Comparison of ENCODE assay signal across 8 cellular contexts in the genomic region with DNA sequence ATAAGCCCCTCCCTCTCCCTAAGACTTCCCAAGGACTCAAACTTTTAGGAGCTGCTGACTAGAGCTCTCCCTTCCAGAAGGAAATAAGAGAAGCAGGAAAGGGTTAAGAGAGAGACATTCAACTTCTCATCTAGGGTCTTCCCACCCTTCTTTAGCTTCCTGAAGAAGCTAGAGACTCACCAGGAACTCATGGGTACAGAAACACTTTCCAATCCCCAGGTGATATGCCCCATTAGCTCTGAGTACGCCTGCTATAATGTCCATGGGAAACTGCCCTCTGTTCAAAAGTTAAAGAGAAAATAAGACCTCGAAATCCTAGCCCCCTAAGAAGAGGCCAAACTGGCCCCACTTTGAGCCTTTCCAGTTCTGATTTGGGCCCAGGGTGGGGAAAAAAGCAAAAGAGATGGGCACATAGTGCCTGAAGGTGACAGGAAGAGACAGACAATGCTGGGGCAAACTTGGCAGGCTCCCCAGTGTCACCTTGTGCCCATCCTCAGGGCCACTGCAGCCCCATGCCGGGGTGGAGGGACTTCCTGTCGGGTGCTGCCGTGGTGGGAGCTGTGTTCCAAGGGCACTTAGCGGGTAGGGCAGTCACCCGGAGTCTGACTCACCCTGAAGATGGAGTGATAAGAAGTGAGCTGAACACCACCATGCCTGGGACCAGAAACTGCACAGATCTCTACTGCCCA.
A peak's percentile ranks its signal among the peaks of the same experiment; 100 is the strongest.
DNase-seq lines count a peak whose midpoint lies in the region; ATAC-seq and TF ChIP-seq lines count a peak whose summit lies in the region.

No MANE protein-coding gene starts in this region.

- peaks cover 97% of the 10 kb centered on the region for H3K79me2 ChIP-seq in Loucy (ENCODE audit: insufficient read depth, low read length)

- no peak overlapping the region for H2AFZ ChIP-seq in Loucy (ENCODE audit: low read length)

- H3K9me3 ChIP-seq in Loucy (ENCODE audit: insufficient read depth, low read depth, low read length), result no peaks in the 10 kb centered on the region

- peaks cover 20% of the 10 kb centered on the region for H3K36me3 ChIP-seq in Loucy (ENCODE audit: insufficient read depth, low read length)

- peaks cover 20% of the 10 kb centered on the region for H4K20me1 ChIP-seq in Loucy (ENCODE audit: insufficient read depth, low read length, poor library complexity, severe bottlenecking)

- peaks cover 58% of the 10 kb centered on the region for H3K4me1 ChIP-seq in Loucy (ENCODE audit: insufficient read depth, low read length, poor library complexity, severe bottlenecking)

- H3K4me3 ChIP-seq in Loucy (ENCODE audit: low read length, poor library complexity, severe bottlenecking) (peak overlapping the region; percentile 50), fibroblast of pulmonary artery (replicated peaks; ENCODE audit: low read depth, low read length) (no peak overlapping the region)

- DNase-seq in activated CD8-positive, alpha-beta memory T cell treated with anti-CD3 and anti-CD28 coated beads, Interleukin-2, amount 50 U/mL, for 4 hours, result peak; percentile 68
- DNase-seq in fibroblast of pulmonary artery (ENCODE audit: low read depth), result peak; percentile 34
- peak; percentile 28 for DNase-seq in stimulated activated CD4-positive, alpha-beta T cell treated with anti-CD3 and anti-CD28 coated beads, Interleukin-12 subunit alpha, Interleukin-12 subunit beta, amount 100 ng/mL, for 4 hours
- DNase-seq in NCI-H748 treated with DMSO at 0.1 percent for 48 hours (lab: John Stamatoyannopoulos, UW), result no peak
- no peak for DNase-seq in HPDE6-E6E7 (ENCODE audit: extremely low spot score)

- peak overlapping the region; percentile 84 for H3K4me2 ChIP-seq in Loucy (ENCODE audit: low read depth, low read length, poor library complexity, severe bottlenecking)

- no peak for TF ChIP-seq CTCF in Loucy (conservative IDR thresholded peaks at IDR 0.05; ENCODE audit: low read length)
- TF ChIP-seq CTCF in fibroblast of pulmonary artery (IDR thresholded peaks at IDR 0.05; ENCODE audit: low read length, missing control alignments), result no peak

- no peak for ATAC-seq in HG02623 (IDR thresholded peaks at IDR 0.05; ENCODE audit: unreplicated experiment)
- ATAC-seq in GM21381 (IDR thresholded peaks at IDR 0.05; ENCODE audit: unreplicated experiment), result no peak

- H3K9me2 ChIP-seq in Loucy (replicated peaks; ENCODE audit: low read depth, low read length), result no peaks in the 10 kb centered on the region

- H3K27me3 ChIP-seq in Loucy (ENCODE audit: insufficient read depth, low read length, poor library complexity, severe bottlenecking), result no peaks in the 10 kb centered on the region

- H3F3A ChIP-seq in Loucy (ENCODE audit: low read depth), result 0 out of 2 replicates have a peak, but pooled peaks cover 13% of the 10 kb centered on the region

- peak overlapping the region; percentile 66 for H3K9ac ChIP-seq in Loucy (ENCODE audit: low read depth, low read length, poor library complexity, severe bottlenecking)

Comparison
In these comparisons a context has a peak if more than half of its experiments do, and no peak if none do; other contexts are left out.
1. DNase-seq: peak in activated CD8-positive, alpha-beta memory T cell treated with anti-CD3 and anti-CD28 coated beads, Interleukin-2, amount 50 U/mL, for 4 hours (single experiment), fibroblast of pulmonary artery (single experiment) and stimulated activated CD4-positive, alpha-beta T cell treated with anti-CD3 and anti-CD28 coated beads, Interleukin-12 subunit alpha, Interleukin-12 subunit beta, amount 100 ng/mL, for 4 hours (single experiment); none in NCI-H748 treated with DMSO at 0.1 percent for 48 hours (single experiment) and HPDE6-E6E7 (single experiment).